In the genomic region with DNA sequence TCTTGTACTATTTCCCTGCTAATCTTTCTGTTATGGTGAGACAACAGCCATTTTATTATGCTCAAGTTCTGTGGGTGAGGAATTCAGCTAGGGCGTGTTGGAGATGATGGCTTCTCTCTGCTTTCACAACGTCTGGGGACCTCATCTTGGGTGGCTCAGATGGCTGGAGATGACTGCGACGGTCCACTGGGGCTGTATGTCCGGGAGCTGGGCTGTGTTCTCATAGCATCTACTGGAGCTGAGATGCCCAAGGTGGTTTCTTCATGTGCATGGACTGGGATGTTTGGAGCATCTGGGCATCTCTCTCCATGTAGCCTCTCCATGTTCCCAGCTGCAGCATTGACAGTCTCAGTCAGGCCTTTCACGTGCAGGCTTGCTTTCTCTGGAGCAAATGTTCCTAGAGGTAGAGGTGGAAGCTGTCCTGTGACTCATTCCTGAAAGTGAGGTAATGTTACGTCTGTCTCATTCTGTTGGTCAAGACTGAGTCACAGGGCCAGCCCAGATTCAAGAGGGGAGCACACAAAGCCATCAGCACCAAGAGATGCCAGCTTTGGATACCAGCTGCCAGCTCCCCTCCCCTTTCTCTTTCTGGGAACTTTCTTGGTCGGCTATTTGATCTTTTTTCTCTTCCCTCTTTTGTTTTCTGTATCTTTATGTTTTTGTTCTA, we compare ENCODE assay signal across 10 cellular contexts.
A peak's percentile ranks its signal among the peaks of the same experiment; 100 is the strongest.
DNase-seq lines count a peak whose midpoint lies in the region; ATAC-seq and TF ChIP-seq lines count a peak whose summit lies in the region.
"Had no signal": no experiment of that assay in that cellular context is flagged by ENCODE, and none has a peak within 500 bp of the region (broad histone marks: within the 10 kb centered on the region; RNA-seq: fewer than 3 reads in every experiment).

No MANE protein-coding gene starts in this region.

- H3K36me3 ChIP-seq in prostate gland: no peaks in the 10 kb centered on the region
- H3K36me3 ChIP-seq in tibial artery: no peaks in the 10 kb centered on the region

- H3K4me3 ChIP-seq in epithelial cell of proximal tubule (ENCODE audit: low read depth, low read length): no peak overlapping the region
- H3K4me3 ChIP-seq in prostate gland: no peak overlapping the region
- H3K4me3 ChIP-seq in tibial artery: no peak overlapping the region

- DNase-seq in NOMO-1 treated with DMSO at 0.1 percent for 48 hours (lab: John Stamatoyannopoulos, UW; ENCODE audit: unreplicated experiment) (peak; percentile 3), NOMO-1 treated with dmso at 0.1 percent for 144 hours (lab: John Stamatoyannopoulos, UW; ENCODE audit: unreplicated experiment) (no peak), NCI-H460 (ENCODE audit: extremely low read depth, low read depth) (peak; percentile 48), epithelial cell of proximal tubule (ENCODE audit: low read depth) (peak; percentile 79), prostate gland (ENCODE audit: low spot score) (no peak), G401 (ENCODE audit: low spot score) (no peak), tibial artery (no peak)
- DNase-seq: erythroblast had no signal

- WGBS in prostate gland: 67% methylated on average over 8 of the region's 8 CpGs

- in situ Hi-C loops in G401 (cut with HindIII; ENCODE audit: low sequenced_read_pairs): no loop called here

- TF ChIP-seq CTCF in epithelial cell of proximal tubule (conservative IDR thresholded peaks at IDR 0.05; ENCODE audit: low read depth, low read length) (no peak), prostate gland (IDR thresholded peaks at IDR 0.05) (no peak), tibial artery (IDR thresholded peaks at IDR 0.05) (no peak)

- ATAC-seq in HG03025 (IDR thresholded peaks at IDR 0.05; ENCODE audit: low FRiP score, unreplicated experiment): no peak

- intact Hi-C loops in prostate gland (cut with DNase I): no loop called here
- intact Hi-C loops in tibial artery (cut with DNase I; ENCODE audit: low total_unique reads): no loop called here

- H3K9me3 ChIP-seq in prostate gland: no peaks in the 10 kb centered on the region
- H3K9me3 ChIP-seq in tibial artery: no peaks in the 10 kb centered on the region

- H3K27me3 ChIP-seq in prostate gland (replicated peaks; ENCODE audit: insufficient read depth): no peaks in the 10 kb centered on the region
- no peaks in the 10 kb centered on the region for H3K27me3 ChIP-seq in tibial artery

- H3K27ac ChIP-seq in prostate gland (no peak overlapping the region), tibial artery (no peak overlapping the region)
- H3K27ac ChIP-seq: C4-2B had no signal

- H3K4me1 ChIP-seq in prostate gland (replicated peaks) (no peaks in the 10 kb centered on the region), tibial artery (no peaks in the 10 kb centered on the region)

- peak; percentile 32 for TF ChIP-seq POLR2A in prostate gland (IDR thresholded peaks at IDR 0.05)

Comparison
In these comparisons a context has a peak if more than half of its experiments do, and no peak if none do; other contexts are left out.
1. DNase-seq: peak in NOMO-1 treated with DMSO at 0.1 percent for 48 hours (single experiment), NCI-H460 (single experiment) and epithelial cell of proximal tubule (single experiment); none in NOMO-1 treated with dmso at 0.1 percent for 144 hours (single experiment), prostate gland (single experiment), G401 (single experiment) and tibial artery (0 of 2).